Comparison of ENCODE assay signal across 26 cellular contexts in the genomic region with DNA sequence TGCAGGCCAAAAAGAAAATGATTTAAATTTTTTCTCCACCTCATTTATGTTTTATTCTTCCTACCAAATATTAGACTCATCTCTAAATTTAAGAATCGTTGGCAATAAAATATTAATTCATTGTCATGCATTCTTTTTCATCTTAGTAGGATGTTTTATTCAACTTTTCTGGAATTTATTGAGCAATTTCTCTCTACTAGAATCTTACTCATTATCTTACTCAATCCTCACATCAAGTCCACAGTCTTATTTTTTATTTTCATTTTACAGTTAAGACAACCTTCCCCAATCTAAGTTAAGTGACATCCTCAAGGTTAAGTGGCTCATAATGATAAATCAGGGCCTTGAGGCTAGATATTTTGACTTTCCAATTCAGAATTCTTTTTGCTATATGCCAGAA. TPM values are rescaled to one million over a fixed set of nuclear protein-coding genes. Genes with fewer than 3 reads are reported as not detected.
"Had no signal": no experiment of that assay in that cellular context is flagged by ENCODE, and none has a peak within 500 bp of the region (broad histone marks: within the 10 kb centered on the region; RNA-seq: fewer than 3 reads in every experiment).

No MANE protein-coding gene starts in this region.

- H3K9me3 Mint-ChIP-seq: activated CD4-positive, alpha-beta T cell treated with anti-CD3 and anti-CD28 coated beads, Interleukin-2, amount 10 ng/mL, durations not matched to agents 24 days and 14 days; activated CD8-positive, alpha-beta T cell treated with anti-CD3 and anti-CD28 coated beads for 36 hours; activated naive CD8-positive, alpha-beta T cell treated with anti-CD3 and anti-CD28 coated beads, Interleukin-2, amount 10 ng/mL, durations not matched to agents 7 days and 5 days; activated T-helper 2 cell treated with anti-CD3 and anti-CD28 coated beads, Interferon-gamma antibody, Interleukin-2, Interleukin-4, amounts not matched to agents 10 μg/mL and 5 μg/mL and 100 μg/mL, durations not matched to agents 14 hours and 24 hours and 36 hours; central memory CD8-positive, alpha-beta T cell; naive B cell; neural crest cell; stimulated activated naive B cell treated with anti-CD40 and anti-IgM and Interleukin-4, amounts not matched to agents 10 μg/mL and 1 μg/mL and 100 μg/mL, for 72 hours had no signal

- H3K9me3 ChIP-seq: mucosa of descending colon, right atrium auricular region, thoracic aorta, upper lobe of left lung had no signal

- H3K4me1 ChIP-seq: right atrium auricular region, upper lobe of left lung had no signal

- DNase-seq: activated CD4-positive, alpha-beta T cell treated with anti-CD3 and anti-CD28 coated beads, Interleukin-2, amount 10 ng/mL, durations not matched to agents 24 days and 14 days; activated CD4-positive, CD25-positive, alpha-beta regulatory T cell; activated CD8-positive, alpha-beta T cell treated with anti-CD3 and anti-CD28 coated beads for 36 hours; activated naive CD4-positive, alpha-beta T cell treated with Interleukin-2 at 50 U/mL for 16 hours; activated naive CD8-positive, alpha-beta T cell treated with anti-CD3 and anti-CD28 coated beads, Interleukin-2, amount 10 ng/mL, durations not matched to agents 7 days and 5 days; activated T-cell treated with anti-CD3 and anti-CD28 coated beads, Interleukin-2, amount 50 U/mL, for 1 hour; anterior cingulate cortex; glutamatergic neuron; mucosa of descending colon; naive B cell; small intestine; stimulated activated CD4-positive, alpha-beta T cell treated with anti-CD3 and anti-CD28 coated beads, Interleukin-4, amount 100 ng/mL, for 4 hours; stimulated activated naive B cell treated with anti-CD40 and anti-IgM and Interleukin-4, amounts not matched to agents 10 μg/mL and 1 μg/mL and 100 μg/mL, for 72 hours; T-helper 1 cell; T-helper 9 cell; upper lobe of left lung had no signal

- H3K27ac Mint-ChIP-seq: activated CD4-positive, alpha-beta T cell treated with anti-CD3 and anti-CD28 coated beads, Interleukin-2, amount 10 ng/mL, durations not matched to agents 24 days and 14 days; activated CD8-positive, alpha-beta T cell treated with anti-CD3 and anti-CD28 coated beads for 36 hours; activated naive CD8-positive, alpha-beta T cell treated with anti-CD3 and anti-CD28 coated beads, Interleukin-2, amount 10 ng/mL, durations not matched to agents 7 days and 5 days; activated T-helper 2 cell treated with anti-CD3 and anti-CD28 coated beads, Interferon-gamma antibody, Interleukin-2, Interleukin-4, amounts not matched to agents 10 μg/mL and 5 μg/mL and 100 μg/mL, durations not matched to agents 14 hours and 24 hours and 36 hours; brain; memory B cell; naive B cell; progenitor cell of endocrine pancreas; stimulated activated naive B cell treated with anti-CD40 and anti-IgM and Interleukin-4, amounts not matched to agents 10 μg/mL and 1 μg/mL and 100 μg/mL, for 72 hours had no signal

- H3K27ac ChIP-seq: coronary artery, right atrium auricular region, thoracic aorta, upper lobe of left lung had no signal

- H3K36me3 ChIP-seq: right atrium auricular region, thoracic aorta, upper lobe of left lung had no signal

- H3K36me3 Mint-ChIP-seq: activated naive CD8-positive, alpha-beta T cell treated with anti-CD3 and anti-CD28 coated beads, Interleukin-2, amount 10 ng/mL, durations not matched to agents 7 days and 5 days; brain; memory B cell; naive B cell; stimulated activated naive B cell treated with anti-CD40 and anti-IgM and Interleukin-4, amounts not matched to agents 10 μg/mL and 1 μg/mL and 100 μg/mL, for 72 hours had no signal

- H3K27me3 ChIP-seq: right atrium auricular region, upper lobe of left lung had no signal

- H3K4me1 Mint-ChIP-seq: activated CD4-positive, alpha-beta T cell treated with anti-CD3 and anti-CD28 coated beads, Interleukin-2, amount 10 ng/mL, durations not matched to agents 24 days and 14 days; activated naive CD8-positive, alpha-beta T cell treated with anti-CD3 and anti-CD28 coated beads, Interleukin-2, amount 10 ng/mL, durations not matched to agents 7 days and 5 days; brain; central memory CD8-positive, alpha-beta T cell; memory B cell; naive B cell; stimulated activated naive B cell treated with anti-CD40 and anti-IgM and Interleukin-4, amounts not matched to agents 10 μg/mL and 1 μg/mL and 100 μg/mL, for 72 hours had no signal

- H3K4me3 Mint-ChIP-seq: activated CD4-positive, alpha-beta T cell treated with anti-CD3 and anti-CD28 coated beads, Interleukin-2, amount 10 ng/mL, durations not matched to agents 24 days and 14 days; activated CD8-positive, alpha-beta T cell treated with anti-CD3 and anti-CD28 coated beads for 36 hours; activated naive CD8-positive, alpha-beta T cell treated with anti-CD3 and anti-CD28 coated beads, Interleukin-2, amount 10 ng/mL, durations not matched to agents 7 days and 5 days; brain; central memory CD8-positive, alpha-beta T cell; memory B cell; naive B cell; neural crest cell; stimulated activated naive B cell treated with anti-CD40 and anti-IgM and Interleukin-4, amounts not matched to agents 10 μg/mL and 1 μg/mL and 100 μg/mL, for 72 hours had no signal

- H3K4me3 ChIP-seq: coronary artery, mucosa of descending colon, right atrium auricular region, thoracic aorta, upper lobe of left lung had no signal

- ATAC-seq: activated CD8-positive, alpha-beta T cell treated with anti-CD3 and anti-CD28 coated beads for 36 hours; mucosa of descending colon; stimulated activated naive B cell treated with anti-CD40 and anti-IgM and Interleukin-4, amounts not matched to agents 10 μg/mL and 1 μg/mL and 100 μg/mL, for 72 hours had no signal

RNA-seq across cellular contexts. Expression of a gene that starts 56.7 kb away (rescaled TPM):
- total RNA-seq: activated CD8-positive, alpha-beta T cell treated with anti-CD3 and anti-CD28 coated beads for 36 hours; kidney epithelial cell; neural crest cell; progenitor cell of endocrine pancreas had no signal
